Comparison of ENCODE assay signal across 16 cellular contexts in genomic region chr14:62409909-62410308, GRCh38.
A peak's percentile ranks its signal among the peaks of the same experiment; 100 is the strongest.
DNase-seq lines count a peak whose midpoint lies in the region; ATAC-seq and TF ChIP-seq lines count a peak whose summit lies in the region.
"Had no signal": no experiment of that assay in that cellular context is flagged by ENCODE, and none has a peak within 500 bp of the region (broad histone marks: within the 10 kb centered on the region; RNA-seq: fewer than 3 reads in every experiment).

No MANE protein-coding gene starts in this region.

- intact Hi-C loops in thyroid gland (cut with DNase I) (no loop called here), head of caudate nucleus (cut with DNase I) (no loop called here)

- in situ Hi-C loops in GM23248 (cut with MboI) = no loop called here

- H3K9me3 ChIP-seq in GM23248 (ENCODE audit: low read depth) = no peaks in the 10 kb centered on the region
- H3K9me3 ChIP-seq in thyroid gland = no peaks in the 10 kb centered on the region

- no peak for TF ChIP-seq POLR2A in thyroid gland (IDR thresholded peaks at IDR 0.05)

- H3F3A ChIP-seq in GM23248 (ENCODE audit: insufficient read depth) = no peaks in the 10 kb centered on the region

- H3K9ac ChIP-seq in GM23248 = no peak overlapping the region

- ATAC-seq in HG02588 (IDR thresholded peaks at IDR 0.05; ENCODE audit: unreplicated experiment) = no peak
- ATAC-seq: activated naive CD8-positive, alpha-beta T cell treated with anti-CD3 and anti-CD28 coated beads, Interleukin-2, amount 50 U/mL, for 24 hours; naive thymus-derived CD8-positive, alpha-beta T cell; Right ventricle myocardium inferior had no signal

- H3K9me2 ChIP-seq in GM23248 (ENCODE audit: insufficient read depth) = no peaks in the 10 kb centered on the region

- H4K20me1 ChIP-seq in GM23248 (ENCODE audit: insufficient read depth) = no peaks in the 10 kb centered on the region

- H3K4me3 ChIP-seq in GM23248 (no peak overlapping the region), epithelial cell of esophagus (ENCODE audit: low read length) (no peak overlapping the region), skeletal muscle cell (ENCODE audit: low read depth, low read length) (no peak overlapping the region), thyroid gland (replicated peaks in 1 of 3) (no peak overlapping the region)
- H3K4me3 ChIP-seq: lung had no signal

- no peak overlapping the region for H3K27ac ChIP-seq in GM23248
- no peak overlapping the region for H3K27ac ChIP-seq in RWPE1
- no peak overlapping the region for H3K27ac ChIP-seq in thyroid gland

- POLR2A ChIA-PET in RWPE1 (lab: Yijun Ruan, JAX; ENCODE audit: low non-redundant PET) = no interaction called here

- TF ChIP-seq CTCF in RWPE1 (conservative IDR thresholded peaks at IDR 0.05; ENCODE audit: low read depth) = no peak
- no peak for TF ChIP-seq CTCF in epithelial cell of esophagus (IDR thresholded peaks at IDR 0.05; ENCODE audit: insufficient read depth, low read depth, low read length, missing control alignments)
- no peak for TF ChIP-seq CTCF in thyroid gland (IDR thresholded peaks at IDR 0.05)

- no peak overlapping the region for H2AFZ ChIP-seq in GM23248

- H3K36me3 ChIP-seq in GM23248 (ENCODE audit: low read depth) (no peaks in the 10 kb centered on the region), thyroid gland (no peaks in the 10 kb centered on the region)

- H3K79me2 ChIP-seq in GM23248 (ENCODE audit: insufficient read depth) = no peaks in the 10 kb centered on the region

- H3K4me1 ChIP-seq in GM23248 (ENCODE audit: insufficient read depth) (no peaks in the 10 kb centered on the region), thyroid gland (no peaks in the 10 kb centered on the region)

- H3K4me2 ChIP-seq in GM23248 (ENCODE audit: unreplicated experiment) = no peak overlapping the region

- CTCF ChIA-PET in RWPE1 (lab: Yijun Ruan, JAX) = interaction anchor here (1.2 kb wide), 1 partner anchor 231 kb away, joined by 3 read pairs; no protein-coding TSS in a partner anchor

- DNase-seq in GM23248 (peak; percentile 28), RWPE1 (ENCODE audit: low spot score) (peak; percentile 4), epithelial cell of esophagus (ENCODE audit: low read depth) (peak; percentile 68), skeletal muscle cell (ENCODE audit: low read depth) (peak; percentile 38), thyroid gland (no peak), head of caudate nucleus (no peak)
- no peak for DNase-seq in activated effector memory CD4-positive, alpha-beta T cell treated with Interleukin-2 at 50 U/mL for 16 hours
- DNase-seq: activated CD4-positive, alpha-beta memory T cell treated with anti-CD3 and anti-CD28 coated beads, Interleukin-2, amount 10 ng/mL, durations not matched to agents 7 days and 5 days; activated naive CD8-positive, alpha-beta T cell treated with anti-CD3 and anti-CD28 coated beads, Interleukin-2, amount 50 U/mL, for 24 hours; naive thymus-derived CD8-positive, alpha-beta T cell; NCI-H2227 treated with DMSO at 0.1 percent for 48 hours; NK-92 treated with Interleukin-12 subunit alpha and Interleukin-12 subunit beta, amount 100 ng/mL, for 24 hours; stimulated activated CD4-positive, alpha-beta T cell treated with anti-CD3 and anti-CD28 coated beads, Interleukin-12 subunit alpha, Interleukin-12 subunit beta, amount 100 ng/mL, for 4 hours had no signal

- H3K27me3 ChIP-seq in GM23248 (replicated peaks; ENCODE audit: insufficient read depth) (no peaks in the 10 kb centered on the region), thyroid gland (no peaks in the 10 kb centered on the region)

Comparison
In these comparisons a context has a peak if more than half of its experiments do, and no peak if none do; other contexts are left out.
1. DNase-seq: peak in GM23248 (single experiment), RWPE1 (single experiment), epithelial cell of esophagus (single experiment) and skeletal muscle cell (single experiment); none in thyroid gland (0 of 2), activated effector memory CD4-positive, alpha-beta T cell treated with Interleukin-2 at 50 U/mL for 16 hours (single experiment) and head of caudate nucleus (0 of 42).